In genomic region chr6:133953634-133954415, GRCh38 we compare ENCODE assay signal across 8 cellular contexts. TPM values are rescaled to one million over a fixed set of nuclear protein-coding genes. Genes with fewer than 3 reads are reported as not detected.
DNase-seq lines count a peak whose midpoint lies in the region; ATAC-seq, FAIRE-seq and TF ChIP-seq lines count a peak whose summit lies in the region.

No MANE protein-coding gene starts in this region.

- H3K79me2 ChIP-seq in HepG2 (ENCODE audit: insufficient read depth, low read length) = peaks cover 43% of the 10 kb centered on the region

- no peaks in the 10 kb centered on the region for H3K9me3 Mint-ChIP-seq in activated naive CD8-positive, alpha-beta T cell treated with anti-CD3 and anti-CD28 coated beads, Interleukin-2, amount 10 ng/mL, durations not matched to agents 7 days and 5 days

- TF ChIP-seq EP300 in HepG2 (IDR thresholded peaks at IDR 0.05; ENCODE audit: low read depth in 2 of 2, low read length in 2 of 2) = no peak
- TF ChIP-seq EP300 in HepG2 (CRISPR knock-in tag; IDR thresholded peaks at IDR 0.05; ENCODE audit: borderline replicate concordance) = no peak
- no peak for TF ChIP-seq EP300 in transverse colon (IDR thresholded peaks at IDR 0.05; ENCODE audit: low read depth)

- intact Hi-C loops in cardiac septum (cut with DNase I) = loop anchor here (1.0 kb wide), 1 partner anchor 19 kb away; no protein-coding TSS in a partner anchor
- intact Hi-C loops in HepG2 (cut with micrococcal nuclease; ENCODE audit: unreplicated experiment) = loop anchor here (5.0 kb wide), 2 partner anchors 243 to 1442 kb away; partner anchors contain the start of gene STX7
- intact Hi-C loops in transverse colon (cut with DNase I; ENCODE audit: low total_unique reads) = loop anchor here (10.0 kb wide), 1 partner anchor 1149 kb away; no protein-coding TSS in a partner anchor

- H3K4me1 ChIP-seq in right atrium auricular region = peaks cover 0 to 43% of the 10 kb centered on the region in 2 donors
- H3K4me1 ChIP-seq in HepG2 (ENCODE audit: insufficient read depth, low read length) = peaks cover 24% of the 10 kb centered on the region
- peaks cover 12 to 35% (median 22%) of the 10 kb centered on the region in 4 donors for H3K4me1 ChIP-seq in transverse colon

- H3K36me3 ChIP-seq in right atrium auricular region (no peaks in the 10 kb centered on the region), HepG2 (replicated peaks in 1 of 2; ENCODE audit: control insufficient read depth in 1 of 2, insufficient read depth in 2 of 2, low read length in 2 of 2) (no peaks in the 10 kb centered on the region), transverse colon (no peaks in the 10 kb centered on the region)

- no peaks in the 10 kb centered on the region for H3K27me3 ChIP-seq in right atrium auricular region
- no peaks in the 10 kb centered on the region; a peak in 1 of 5 replicates for H3K27me3 ChIP-seq in HepG2 (ENCODE audit: control insufficient read depth in 1 of 2, insufficient read depth in 2 of 2, low read length in 2 of 2)
- H3K27me3 ChIP-seq in transverse colon = no peaks in the 10 kb centered on the region

- H4K20me1 ChIP-seq in HepG2 (ENCODE audit: insufficient read depth, low read length) = no peaks in the 10 kb centered on the region

- no peaks in the 10 kb centered on the region for H3K27me3 Mint-ChIP-seq in activated naive CD8-positive, alpha-beta T cell treated with anti-CD3 and anti-CD28 coated beads, Interleukin-2, amount 10 ng/mL, durations not matched to agents 7 days and 5 days

- DNase-seq in right atrium auricular region (ENCODE audit: low spot score) = no peak
- no peak for DNase-seq in cardiac septum (ENCODE audit: low spot score)
- no peak for DNase-seq in activated naive CD8-positive, alpha-beta T cell treated with anti-CD3 and anti-CD28 coated beads, Interleukin-2, amount 10 ng/mL, durations not matched to agents 7 days and 5 days
- DNase-seq in HepG2 (ENCODE audit: low spot score) = no peak
- DNase-seq in transverse colon = no peak
- DNase-seq in ecto neural progenitor cell (ENCODE audit: low spot score) = no peak

- POLR2A ChIA-PET in activated naive CD8-positive, alpha-beta T cell treated with anti-CD3 and anti-CD28 coated beads, Interleukin-2, amount 10 ng/mL, durations not matched to agents 7 days and 5 days (lab: Charles Lee) = interaction anchor here (0.7 to 1.9 kb wide), 5 partner anchors 9 to 19 kb away, joined by 3 to 7 read pairs (median 4); no protein-coding TSS in a partner anchor
- POLR2A ChIA-PET in HepG2 (lab: Yijun Ruan, JAX) = interaction anchor here (0.7 to 0.9 kb wide), 2 partner anchors 9 to 10 kb away, joined by 3 read pairs; no protein-coding TSS in a partner anchor

- ATAC-seq in activated naive CD8-positive, alpha-beta T cell treated with anti-CD3 and anti-CD28 coated beads, Interleukin-2, amount 10 ng/mL, durations not matched to agents 7 days and 5 days (ENCODE audit: low read depth) = no peak
- peak; percentile 0; the same call in 2 of the 3 replicates for ATAC-seq in HepG2
- ATAC-seq in activated CD4-positive, CD25-positive, alpha-beta regulatory T cell treated with anti-CD3 and anti-CD28 coated beads, Interleukin-2, amount 50 U/mL, for 24 hours = no peak
- no peak for ATAC-seq in HG02970 (IDR thresholded peaks at IDR 0.05; ENCODE audit: low FRiP score, unreplicated experiment)

- TF ChIP-seq CTCF in right atrium auricular region (IDR thresholded peaks at IDR 0.05) (no peak), HepG2 (CRISPR knock-in tag; IDR thresholded peaks at IDR 0.05) (no peak), transverse colon (IDR thresholded peaks at IDR 0.05) (no peak)

- H3K27ac ChIP-seq in right atrium auricular region (peak overlapping the region; percentile 97), HepG2 (ENCODE audit: extremely low read length, insufficient read depth, low read length) (peak overlapping the region; percentile 56), transverse colon (peak overlapping the region; percentile 92 to 95 (median 94))

- in situ Hi-C loops in HepG2 (cut with HindIII; ENCODE audit: extremely low pct_ligation_motif_present, low pct_unique_long_range_greater_than_20kb) = no loop called here
- in situ Hi-C loops in transverse colon (cut with MboI; ENCODE audit: low pct_ligation_motif_present in 1 of 4, low pct_unique_long_range_greater_than_20kb in 1 of 4, low sequenced_read_pairs in 3 of 4) = no loop called here

- FAIRE-seq in HepG2 (lab: Jason Lieb, UNC) = no peak

- H3K4me3 ChIP-seq in right atrium auricular region (peak overlapping the region; percentile 94 to 99), HepG2 (replicated peaks in 1 of 3; ENCODE audit: insufficient read depth in 1 of 3, low read depth in 2 of 3, low read length in 3 of 3) (peak overlapping the region; percentile 79 to 89 (median 83)), transverse colon (peak overlapping the region; percentile 67 to 99 (median 90))

- CTCF ChIA-PET in HepG2 (lab: Yijun Ruan, JAX; ENCODE audit: low intra/inter-chr PET ratio, low total read pairs) = no interaction called here

- peaks cover 34% of the 10 kb centered on the region for H3K4me1 Mint-ChIP-seq in activated naive CD8-positive, alpha-beta T cell treated with anti-CD3 and anti-CD28 coated beads, Interleukin-2, amount 10 ng/mL, durations not matched to agents 7 days and 5 days

- H2AFZ ChIP-seq in HepG2 (ENCODE audit: low read length) = no peak overlapping the region

- peak overlapping the region; percentile 88 for H3K27ac Mint-ChIP-seq in activated naive CD8-positive, alpha-beta T cell treated with anti-CD3 and anti-CD28 coated beads, Interleukin-2, amount 10 ng/mL, durations not matched to agents 7 days and 5 days

- peak overlapping the region; percentile 88 for H3K4me3 Mint-ChIP-seq in activated naive CD8-positive, alpha-beta T cell treated with anti-CD3 and anti-CD28 coated beads, Interleukin-2, amount 10 ng/mL, durations not matched to agents 7 days and 5 days

- peaks cover 8% of the 10 kb centered on the region for H3K36me3 Mint-ChIP-seq in activated naive CD8-positive, alpha-beta T cell treated with anti-CD3 and anti-CD28 coated beads, Interleukin-2, amount 10 ng/mL, durations not matched to agents 7 days and 5 days

- no peak for TF ChIP-seq POLR2A in HepG2 (IDR thresholded peaks at IDR 0.05; ENCODE audit: insufficient read depth in 1 of 2, low read depth in 2 of 2, low read length in 2 of 2)
- no peak for TF ChIP-seq POLR2A in transverse colon (IDR thresholded peaks at IDR 0.05)

- peak overlapping the region; percentile 72 for H3K9ac ChIP-seq in HepG2 (ENCODE audit: insufficient read depth, low read depth, low read length)

- peak overlapping the region; percentile 89 for H3K4me2 ChIP-seq in HepG2 (ENCODE audit: low read depth, low read length)

- no peak for TF ChIP-seq RAD21 in HepG2 (CRISPR knock-in tag; IDR thresholded peaks at IDR 0.05)

- BruUV-seq in HepG2 (replicated peaks; lab: Mats Ljungman, UMichigan) = no TSS peak

- no peaks in the 10 kb centered on the region for H3K9me3 ChIP-seq in right atrium auricular region
- no peaks in the 10 kb centered on the region for H3K9me3 ChIP-seq in HepG2 (ENCODE audit: low read length)
- no peaks in the 10 kb centered on the region for H3K9me3 ChIP-seq in transverse colon

- WGBS in HepG2 (ENCODE audit: low lambda C conversion rate) = 7% methylated on average over 23 of the region's 23 CpGs
- 3 to 5% methylated on average over 20 to 23 of the region's 23 CpGs for WGBS in transverse colon (ENCODE audit: low coverage in 1 of 2), 2 donors

TF ChIP-seq in HepG2, 621 proteins besides CTCF, POLR2A, EP300 and RAD21 (continues in another document):
- TF ChIP-seq PHF21A (CRISPR knock-in tag; IDR thresholded peaks at IDR 0.05) = peak; percentile 25; the same call in 1 of the 2 replicates

RNA-seq across cellular contexts. Expression of gene TBPL1, which starts 0.8 kb away (rescaled TPM):
- total RNA-seq in right atrium auricular region (10 to 100 TPM; 18.9 to 22.6 TPM), cardiac septum (12.2 TPM), HepG2 (2016; rRNA removed; fragmentation: Illumina TruSeq; extraction: Trizol) (39.3 and 47.7 TPM in 2 replicates), transverse colon (1 to 10 TPM in 3 of 4 donors, not detected in 1; 4.8 to 10.0 (median 4.9) TPM)
- 10 to 100 TPM; 28.5 to 30.6 TPM for total RNA-seq in activated naive CD8-positive, alpha-beta T cell treated with anti-CD3 and anti-CD28 coated beads, Interleukin-2, amount 10 ng/mL, durations not matched to agents 7 days and 5 days
- total RNA-seq in HepG2 (2016; cell fraction: cytosol; rRNA removed; fragmentation: Illumina TruSeq; extraction: Trizol; ENCODE audit: low read depth) = 47.1 and 47.5 TPM in 2 replicates
- total RNA-seq in HepG2 (2016; cell fraction: insoluble cytoplasmic fraction; rRNA removed; fragmentation: Illumina TruSeq; extraction: Trizol) = 38.0 and 46.0 TPM in 2 replicates
- 75.7 and 77.8 TPM in 2 replicates for total RNA-seq in HepG2 (2016; cell fraction: membrane; rRNA removed; fragmentation: Illumina TruSeq; extraction: Trizol)
- total RNA-seq in HepG2 (2016; cell fraction: nucleus; rRNA removed; fragmentation: Illumina TruSeq; extraction: Trizol) = 22.3 and 25.5 TPM in 2 replicates
- 20.2 and 25.3 TPM in 2 replicates for polyA plus RNA-seq in HepG2 (2011; rRNA removed)
- polyA plus RNA-seq in HepG2 (2011; cell fraction: cytosol; rRNA removed) = 10.7 and 14.1 TPM in 2 replicates
- polyA plus RNA-seq in HepG2 (2011; cell fraction: nucleus; rRNA removed) = 5.8 and 9.1 TPM in 2 replicates
- 22.0 and 27.1 TPM in 2 replicates for polyA plus RNA-seq in HepG2 (2012)
- 37.3 and 45.6 TPM in 2 replicates for polyA plus RNA-seq in HepG2 (2016; cell fraction: cytosol; fragmentation: Illumina TruSeq; extraction: Trizol; ENCODE audit: low read depth)
- 57.8 and 60.3 TPM in 2 replicates for polyA plus RNA-seq in HepG2 (2016; cell fraction: insoluble cytoplasmic fraction; fragmentation: Illumina TruSeq; extraction: Trizol; ENCODE audit: low read depth)
- 72.2 and 77.9 TPM in 2 replicates for polyA plus RNA-seq in HepG2 (2016; cell fraction: membrane; fragmentation: Illumina TruSeq; extraction: Trizol; ENCODE audit: low read depth)
- polyA plus RNA-seq in HepG2 (2016; cell fraction: nucleus; fragmentation: Illumina TruSeq; extraction: Trizol; ENCODE audit: insufficient read depth, low read depth) = 46.2 and 47.2 TPM in 2 replicates
- 4.1 and 10.0 TPM in 2 replicates for polyA minus RNA-seq in HepG2 (2011; rRNA and poly(A)+ RNA removed; ENCODE audit: low replicate concordance)
- polyA minus RNA-seq in HepG2 (2011; cell fraction: cytosol; rRNA and poly(A)+ RNA removed) = 13.8 and 17.3 TPM in 2 replicates
- 9.4 and 10.9 TPM in 2 replicates for polyA minus RNA-seq in HepG2 (2011; cell fraction: nucleus; rRNA and poly(A)+ RNA removed)
